ENCODE assay signal across 1 cellular context in the genomic region with DNA sequence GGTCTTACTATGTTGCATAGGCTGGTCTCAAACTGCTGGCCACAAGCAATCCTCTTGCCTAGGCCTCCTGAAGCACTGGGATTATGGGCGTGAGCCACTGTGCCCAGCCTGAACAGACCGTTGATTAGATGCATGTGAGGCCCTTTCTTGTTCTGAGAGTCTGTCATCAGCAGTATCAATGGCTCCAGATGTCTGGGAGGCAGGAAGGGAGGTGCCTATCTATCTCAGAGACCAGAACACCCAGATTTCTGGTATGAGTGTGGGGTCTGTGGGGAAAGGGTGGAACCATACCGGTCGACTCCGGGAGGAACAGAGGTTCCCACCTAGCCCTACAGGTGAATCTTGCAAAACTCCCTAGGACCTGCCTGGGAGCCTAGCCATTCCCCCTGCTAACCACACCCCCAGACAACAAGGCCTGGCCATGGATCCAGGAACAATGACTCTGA.
TF ChIP-seq lines count a peak whose summit lies in the region.

No MANE protein-coding gene starts in this region.

TF ChIP-seq in K562, 482 proteins besides CTCF, POLR2A, EP300 and RAD21 (continued from another document and continues in another):
- TF ChIP-seq, protein P1, sequence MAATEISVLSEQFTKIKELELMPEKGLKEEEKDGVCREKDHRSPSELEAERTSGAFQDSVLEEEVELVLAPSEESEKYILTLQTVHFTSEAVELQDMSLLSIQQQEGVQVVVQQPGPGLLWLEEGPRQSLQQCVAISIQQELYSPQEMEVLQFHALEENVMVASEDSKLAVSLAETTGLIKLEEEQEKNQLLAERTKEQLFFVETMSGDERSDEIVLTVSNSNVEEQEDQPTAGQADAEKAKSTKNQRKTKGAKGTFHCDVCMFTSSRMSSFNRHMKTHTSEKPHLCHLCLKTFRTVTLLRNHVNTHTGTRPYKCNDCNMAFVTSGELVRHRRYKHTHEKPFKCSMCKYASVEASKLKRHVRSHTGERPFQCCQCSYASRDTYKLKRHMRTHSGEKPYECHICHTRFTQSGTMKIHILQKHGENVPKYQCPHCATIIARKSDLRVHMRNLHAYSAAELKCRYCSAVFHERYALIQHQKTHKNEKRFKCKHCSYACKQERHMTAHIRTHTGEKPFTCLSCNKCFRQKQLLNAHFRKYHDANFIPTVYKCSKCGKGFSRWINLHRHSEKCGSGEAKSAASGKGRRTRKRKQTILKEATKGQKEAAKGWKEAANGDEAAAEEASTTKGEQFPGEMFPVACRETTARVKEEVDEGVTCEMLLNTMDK (IDR thresholded peaks at IDR 0.05; ENCODE audit: borderline replicate concordance, insufficient read depth, low read depth, low read length, poor library complexity, severe bottlenecking): no peak
- TF ChIP-seq PHTF2 (CRISPR knock-in tag; IDR thresholded peaks at IDR 0.05) (no peak), NR1H2 (CRISPR knock-in tag; IDR thresholded peaks at IDR 0.05) (no peak), FOXK2 (conservative IDR thresholded peaks at IDR 0.05 in 1 of 2, IDR thresholded peaks at IDR 0.05 in 1 of 2; ENCODE audit: low read depth in 2 of 2) (no peak), ZNF717 (CRISPR knock-in tag; IDR thresholded peaks at IDR 0.05) (no peak), EGR1 (conservative IDR thresholded peaks at IDR 0.05) (no peak), MEF2D (tag; conservative IDR thresholded peaks at IDR 0.05; ENCODE audit: low read depth) (no peak), RAD51 (IDR thresholded peaks at IDR 0.05; ENCODE audit: borderline replicate concordance, low read depth) (no peak), NR2C2 (CRISPR knock-in tag; IDR thresholded peaks at IDR 0.05) (no peak), NR2C2 (tag; IDR thresholded peaks at IDR 0.05) (no peak), ESRRB (CRISPR knock-in tag; IDR thresholded peaks at IDR 0.05; ENCODE audit: borderline replicate concordance) (no peak), HDGF (IDR thresholded peaks at IDR 0.05) (no peak), POLR2H (tag; IDR thresholded peaks at IDR 0.05; ENCODE audit: low read depth) (peak; percentile 58), ZFP30 (CRISPR knock-in tag; IDR thresholded peaks at IDR 0.05; ENCODE audit: borderline replicate concordance) (no peak), HMGN3 (IDR thresholded peaks at IDR 0.05; ENCODE audit: borderline replicate concordance, extremely low read depth, insufficient read length, low read depth, low read length) (peak; percentile 34), FOXJ3 (CRISPR knock-in tag; IDR thresholded peaks at IDR 0.05) (no peak), KDM5B (IDR thresholded peaks at IDR 0.05; ENCODE audit: insufficient replicate concordance, low read depth, low read length) (no peak), ZNF778 (CRISPR knock-in tag; IDR thresholded peaks at IDR 0.05) (no peak), MTA3 (IDR thresholded peaks at IDR 0.05; ENCODE audit: borderline replicate concordance) (no peak), PHF21A (IDR thresholded peaks at IDR 0.05; ENCODE audit: borderline replicate concordance, low read depth) (no peak), SRSF3 (IDR thresholded peaks at IDR 0.05; ENCODE audit: insufficient read depth, low read length) (no peak), HNRNPK (IDR thresholded peaks at IDR 0.05; ENCODE audit: low read depth, low read length, poor library complexity, severe bottlenecking) (no peak), SP2 (IDR thresholded peaks at IDR 0.05; ENCODE audit: extremely low read depth, low read depth, low read length, poor library complexity, severe bottlenecking) (no peak), GABPB1 (CRISPR knock-in tag; IDR thresholded peaks at IDR 0.05) (no peak), PRPF4 (IDR thresholded peaks at IDR 0.05; ENCODE audit: insufficient read depth, low read depth, low read length, poor library complexity, severe bottlenecking) (no peak), POLR2G (IDR thresholded peaks at IDR 0.05; ENCODE audit: low read depth, low read length) (no peak), SMAD2 (IDR thresholded peaks at IDR 0.05; ENCODE audit: low read depth, low read length) (no peak), RFX7 (CRISPR knock-in tag; IDR thresholded peaks at IDR 0.05) (no peak), XRCC3 (IDR thresholded peaks at IDR 0.05) (no peak), SMARCC2 (IDR thresholded peaks at IDR 0.05; ENCODE audit: low read depth) (0 out of 2 replicates have a peak, but pooled peaks have one; percentile 55), ILF3 (IDR thresholded peaks at IDR 0.05; ENCODE audit: borderline replicate concordance) (no peak), ZSCAN29 (IDR thresholded peaks at IDR 0.05) (no peak), CBX3 (IDR thresholded peaks at IDR 0.05; ENCODE audit: borderline replicate concordance in 1 of 2, low read length in 2 of 2) (no peak), SLC30A9 (CRISPR knock-in tag; IDR thresholded peaks at IDR 0.05) (no peak), FOXA3 (CRISPR knock-in tag; conservative IDR thresholded peaks at IDR 0.05 in 1 of 2, IDR thresholded peaks at IDR 0.05 in 1 of 2) (no peak)
- TF ChIP-seq, protein P2, sequence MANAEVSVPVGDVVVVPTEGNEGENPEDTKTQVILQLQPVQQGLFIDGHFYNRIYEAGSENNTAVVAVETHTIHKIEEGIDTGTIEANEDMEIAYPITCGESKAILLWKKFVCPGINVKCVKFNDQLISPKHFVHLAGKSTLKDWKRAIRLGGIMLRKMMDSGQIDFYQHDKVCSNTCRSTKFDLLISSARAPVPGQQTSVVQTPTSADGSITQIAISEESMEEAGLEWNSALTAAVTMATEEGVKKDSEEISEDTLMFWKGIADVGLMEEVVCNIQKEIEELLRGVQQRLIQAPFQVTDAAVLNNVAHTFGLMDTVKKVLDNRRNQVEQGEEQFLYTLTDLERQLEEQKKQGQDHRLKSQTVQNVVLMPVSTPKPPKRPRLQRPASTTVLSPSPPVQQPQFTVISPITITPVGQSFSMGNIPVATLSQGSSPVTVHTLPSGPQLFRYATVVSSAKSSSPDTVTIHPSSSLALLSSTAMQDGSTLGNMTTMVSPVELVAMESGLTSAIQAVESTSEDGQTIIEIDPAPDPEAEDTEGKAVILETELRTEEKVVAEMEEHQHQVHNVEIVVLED (CRISPR knock-in tag; IDR thresholded peaks at IDR 0.05): no peak; the same call in 1 of the 2 replicates
- TF ChIP-seq, protein P3, sequence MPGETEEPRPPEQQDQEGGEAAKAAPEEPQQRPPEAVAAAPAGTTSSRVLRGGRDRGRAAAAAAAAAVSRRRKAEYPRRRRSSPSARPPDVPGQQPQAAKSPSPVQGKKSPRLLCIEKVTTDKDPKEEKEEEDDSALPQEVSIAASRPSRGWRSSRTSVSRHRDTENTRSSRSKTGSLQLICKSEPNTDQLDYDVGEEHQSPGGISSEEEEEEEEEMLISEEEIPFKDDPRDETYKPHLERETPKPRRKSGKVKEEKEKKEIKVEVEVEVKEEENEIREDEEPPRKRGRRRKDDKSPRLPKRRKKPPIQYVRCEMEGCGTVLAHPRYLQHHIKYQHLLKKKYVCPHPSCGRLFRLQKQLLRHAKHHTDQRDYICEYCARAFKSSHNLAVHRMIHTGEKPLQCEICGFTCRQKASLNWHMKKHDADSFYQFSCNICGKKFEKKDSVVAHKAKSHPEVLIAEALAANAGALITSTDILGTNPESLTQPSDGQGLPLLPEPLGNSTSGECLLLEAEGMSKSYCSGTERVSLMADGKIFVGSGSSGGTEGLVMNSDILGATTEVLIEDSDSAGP (CRISPR knock-in tag; IDR thresholded peaks at IDR 0.05): no peak
- TF ChIP-seq, protein P4, sequence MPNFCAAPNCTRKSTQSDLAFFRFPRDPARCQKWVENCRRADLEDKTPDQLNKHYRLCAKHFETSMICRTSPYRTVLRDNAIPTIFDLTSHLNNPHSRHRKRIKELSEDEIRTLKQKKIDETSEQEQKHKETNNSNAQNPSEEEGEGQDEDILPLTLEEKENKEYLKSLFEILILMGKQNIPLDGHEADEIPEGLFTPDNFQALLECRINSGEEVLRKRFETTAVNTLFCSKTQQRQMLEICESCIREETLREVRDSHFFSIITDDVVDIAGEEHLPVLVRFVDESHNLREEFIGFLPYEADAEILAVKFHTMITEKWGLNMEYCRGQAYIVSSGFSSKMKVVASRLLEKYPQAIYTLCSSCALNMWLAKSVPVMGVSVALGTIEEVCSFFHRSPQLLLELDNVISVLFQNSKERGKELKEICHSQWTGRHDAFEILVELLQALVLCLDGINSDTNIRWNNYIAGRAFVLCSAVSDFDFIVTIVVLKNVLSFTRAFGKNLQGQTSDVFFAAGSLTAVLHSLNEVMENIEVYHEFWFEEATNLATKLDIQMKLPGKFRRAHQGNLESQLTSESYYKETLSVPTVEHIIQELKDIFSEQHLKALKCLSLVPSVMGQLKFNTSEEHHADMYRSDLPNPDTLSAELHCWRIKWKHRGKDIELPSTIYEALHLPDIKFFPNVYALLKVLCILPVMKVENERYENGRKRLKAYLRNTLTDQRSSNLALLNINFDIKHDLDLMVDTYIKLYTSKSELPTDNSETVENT (CRISPR knock-in tag; IDR thresholded peaks at IDR 0.05): no peak
- TF ChIP-seq, protein P5, sequence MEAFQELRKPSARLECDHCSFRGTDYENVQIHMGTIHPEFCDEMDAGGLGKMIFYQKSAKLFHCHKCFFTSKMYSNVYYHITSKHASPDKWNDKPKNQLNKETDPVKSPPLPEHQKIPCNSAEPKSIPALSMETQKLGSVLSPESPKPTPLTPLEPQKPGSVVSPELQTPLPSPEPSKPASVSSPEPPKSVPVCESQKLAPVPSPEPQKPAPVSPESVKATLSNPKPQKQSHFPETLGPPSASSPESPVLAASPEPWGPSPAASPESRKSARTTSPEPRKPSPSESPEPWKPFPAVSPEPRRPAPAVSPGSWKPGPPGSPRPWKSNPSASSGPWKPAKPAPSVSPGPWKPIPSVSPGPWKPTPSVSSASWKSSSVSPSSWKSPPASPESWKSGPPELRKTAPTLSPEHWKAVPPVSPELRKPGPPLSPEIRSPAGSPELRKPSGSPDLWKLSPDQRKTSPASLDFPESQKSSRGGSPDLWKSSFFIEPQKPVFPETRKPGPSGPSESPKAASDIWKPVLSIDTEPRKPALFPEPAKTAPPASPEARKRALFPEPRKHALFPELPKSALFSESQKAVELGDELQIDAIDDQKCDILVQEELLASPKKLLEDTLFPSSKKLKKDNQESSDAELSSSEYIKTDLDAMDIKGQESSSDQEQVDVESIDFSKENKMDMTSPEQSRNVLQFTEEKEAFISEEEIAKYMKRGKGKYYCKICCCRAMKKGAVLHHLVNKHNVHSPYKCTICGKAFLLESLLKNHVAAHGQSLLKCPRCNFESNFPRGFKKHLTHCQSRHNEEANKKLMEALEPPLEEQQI (IDR thresholded peaks at IDR 0.05): 0 out of 2 replicates have a peak, but pooled peaks have one; percentile 49
- TF ChIP-seq, protein P6, sequence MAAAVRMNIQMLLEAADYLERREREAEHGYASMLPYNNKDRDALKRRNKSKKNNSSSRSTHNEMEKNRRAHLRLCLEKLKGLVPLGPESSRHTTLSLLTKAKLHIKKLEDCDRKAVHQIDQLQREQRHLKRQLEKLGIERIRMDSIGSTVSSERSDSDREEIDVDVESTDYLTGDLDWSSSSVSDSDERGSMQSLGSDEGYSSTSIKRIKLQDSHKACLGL (CRISPR knock-in tag; IDR thresholded peaks at IDR 0.05; ENCODE audit: borderline replicate concordance, poor library complexity, severe bottlenecking): no peak
- TF ChIP-seq, protein P7, sequence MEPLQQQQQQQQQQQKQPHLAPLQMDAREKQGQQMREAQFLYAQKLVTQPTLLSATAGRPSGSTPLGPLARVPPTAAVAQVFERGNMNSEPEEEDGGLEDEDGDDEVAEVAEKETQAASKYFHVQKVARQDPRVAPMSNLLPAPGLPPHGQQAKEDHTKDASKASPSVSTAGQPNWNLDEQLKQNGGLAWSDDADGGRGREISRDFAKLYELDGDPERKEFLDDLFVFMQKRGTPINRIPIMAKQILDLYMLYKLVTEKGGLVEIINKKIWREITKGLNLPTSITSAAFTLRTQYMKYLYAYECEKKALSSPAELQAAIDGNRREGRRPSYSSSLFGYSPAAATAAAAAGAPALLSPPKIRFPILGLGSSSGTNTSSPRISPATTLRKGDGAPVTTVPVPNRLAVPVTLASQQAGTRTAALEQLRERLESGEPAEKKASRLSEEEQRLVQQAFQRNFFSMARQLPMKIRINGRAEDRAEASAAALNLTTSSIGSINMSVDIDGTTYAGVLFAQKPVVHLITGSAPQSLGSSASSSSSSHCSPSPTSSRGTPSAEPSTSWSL (CRISPR knock-in tag; IDR thresholded peaks at IDR 0.05; ENCODE audit: borderline replicate concordance): no peak
- TF ChIP-seq, protein P8, sequence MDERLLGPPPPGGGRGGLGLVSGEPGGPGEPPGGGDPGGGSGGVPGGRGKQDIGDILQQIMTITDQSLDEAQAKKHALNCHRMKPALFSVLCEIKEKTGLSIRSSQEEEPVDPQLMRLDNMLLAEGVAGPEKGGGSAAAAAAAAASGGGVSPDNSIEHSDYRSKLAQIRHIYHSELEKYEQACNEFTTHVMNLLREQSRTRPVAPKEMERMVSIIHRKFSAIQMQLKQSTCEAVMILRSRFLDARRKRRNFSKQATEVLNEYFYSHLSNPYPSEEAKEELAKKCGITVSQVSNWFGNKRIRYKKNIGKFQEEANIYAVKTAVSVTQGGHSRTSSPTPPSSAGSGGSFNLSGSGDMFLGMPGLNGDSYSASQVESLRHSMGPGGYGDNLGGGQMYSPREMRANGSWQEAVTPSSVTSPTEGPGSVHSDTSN (CRISPR knock-in tag; IDR thresholded peaks at IDR 0.05; ENCODE audit: low read depth): no peak
- TF ChIP-seq, protein P8 (tag; conservative IDR thresholded peaks at IDR 0.05; ENCODE audit: low read depth): peak; percentile 58
- TF ChIP-seq, protein P9, sequence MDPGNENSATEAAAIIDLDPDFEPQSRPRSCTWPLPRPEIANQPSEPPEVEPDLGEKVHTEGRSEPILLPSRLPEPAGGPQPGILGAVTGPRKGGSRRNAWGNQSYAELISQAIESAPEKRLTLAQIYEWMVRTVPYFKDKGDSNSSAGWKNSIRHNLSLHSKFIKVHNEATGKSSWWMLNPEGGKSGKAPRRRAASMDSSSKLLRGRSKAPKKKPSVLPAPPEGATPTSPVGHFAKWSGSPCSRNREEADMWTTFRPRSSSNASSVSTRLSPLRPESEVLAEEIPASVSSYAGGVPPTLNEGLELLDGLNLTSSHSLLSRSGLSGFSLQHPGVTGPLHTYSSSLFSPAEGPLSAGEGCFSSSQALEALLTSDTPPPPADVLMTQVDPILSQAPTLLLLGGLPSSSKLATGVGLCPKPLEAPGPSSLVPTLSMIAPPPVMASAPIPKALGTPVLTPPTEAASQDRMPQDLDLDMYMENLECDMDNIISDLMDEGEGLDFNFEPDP (CRISPR knock-in tag; IDR thresholded peaks at IDR 0.05): no peak
- TF ChIP-seq, protein P10, sequence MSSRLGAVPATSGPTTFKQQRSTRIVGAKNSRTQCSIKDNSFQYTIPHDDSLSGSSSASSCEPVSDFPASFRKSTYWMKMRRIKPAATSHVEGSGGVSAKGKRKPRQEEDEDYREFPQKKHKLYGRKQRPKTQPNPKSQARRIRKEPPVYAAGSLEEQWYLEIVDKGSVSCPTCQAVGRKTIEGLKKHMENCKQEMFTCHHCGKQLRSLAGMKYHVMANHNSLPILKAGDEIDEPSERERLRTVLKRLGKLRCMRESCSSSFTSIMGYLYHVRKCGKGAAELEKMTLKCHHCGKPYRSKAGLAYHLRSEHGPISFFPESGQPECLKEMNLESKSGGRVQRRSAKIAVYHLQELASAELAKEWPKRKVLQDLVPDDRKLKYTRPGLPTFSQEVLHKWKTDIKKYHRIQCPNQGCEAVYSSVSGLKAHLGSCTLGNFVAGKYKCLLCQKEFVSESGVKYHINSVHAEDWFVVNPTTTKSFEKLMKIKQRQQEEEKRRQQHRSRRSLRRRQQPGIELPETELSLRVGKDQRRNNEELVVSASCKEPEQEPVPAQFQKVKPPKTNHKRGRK (tag; IDR thresholded peaks at IDR 0.05): no peak
